ENCODE assay signal across 16 cellular contexts in genomic region chr15:60762167-60762566, GRCh38.
DNase-seq lines count a peak whose midpoint lies in the region; ATAC-seq and TF ChIP-seq lines count a peak whose summit lies in the region.
"Had no signal": no experiment of that assay in that cellular context is flagged by ENCODE, and none has a peak within 500 bp of the region (broad histone marks: within the 10 kb centered on the region; RNA-seq: fewer than 3 reads in every experiment).

No MANE protein-coding gene starts in this region.

- peaks cover 4% of the 10 kb centered on the region for H3K36me3 Mint-ChIP-seq in activated naive CD4-positive, alpha-beta T cell treated with anti-CD3 and anti-CD28 coated beads, Interleukin-2, amount 50 U/mL, for 24 hours
- peaks cover 16 to 64% of the 10 kb centered on the region in 2 donors for H3K36me3 Mint-ChIP-seq in activated naive CD4-positive, alpha-beta T cell treated with anti-CD3 and anti-CD28 coated beads, Interleukin-2, amount 50 U/mL, for 72 hours
- peaks cover 5% of the 10 kb centered on the region for H3K36me3 Mint-ChIP-seq in glutamatergic neuron (ENCODE audit: unreplicated experiment)

- no peak for TF ChIP-seq CTCF in fibroblast of mammary gland (conservative IDR thresholded peaks at IDR 0.05; ENCODE audit: control insufficient read depth, insufficient read depth, low read depth, low read length)
- TF ChIP-seq CTCF in glutamatergic neuron (IDR thresholded peaks at IDR 0.05; ENCODE audit: partially characterized antibody, unreplicated experiment): no peak

- no peak for ATAC-seq in activated naive CD4-positive, alpha-beta T cell treated with anti-CD3 and anti-CD28 coated beads, Interleukin-2, amount 50 U/mL, for 72 hours
- no peak; the same call in 2 of the 3 replicates for ATAC-seq in SK-N-SH treated with all-trans-retinoic acid at 6 μM for 48 hours
- ATAC-seq in stimulated activated naive CD8-positive, alpha-beta T cell treated with anti-CD3 and anti-CD28 coated beads, Interleukin-15, Interleukin-2, amounts not matched to agents 100 U/mL and 50 U/mL, for 24 hours: no peak
- ATAC-seq: GM23338 had no signal

- peaks cover 36% of the 10 kb centered on the region for H3K4me1 Mint-ChIP-seq in activated naive CD4-positive, alpha-beta T cell treated with anti-CD3 and anti-CD28 coated beads, Interleukin-2, amount 50 U/mL, for 24 hours
- H3K4me1 Mint-ChIP-seq in glutamatergic neuron (ENCODE audit: low read depth, unreplicated experiment): peaks cover 3% of the 10 kb centered on the region
- H3K4me1 Mint-ChIP-seq: B cell had no signal

- H3K9me3 Mint-ChIP-seq in activated naive CD4-positive, alpha-beta T cell treated with anti-CD3 and anti-CD28 coated beads, Interleukin-2, amount 50 U/mL, for 24 hours: no peaks in the 10 kb centered on the region
- H3K9me3 Mint-ChIP-seq in activated naive CD4-positive, alpha-beta T cell treated with anti-CD3 and anti-CD28 coated beads, Interleukin-2, amount 50 U/mL, for 72 hours: peaks cover 6 to 9% of the 10 kb centered on the region in 2 donors
- no peaks in the 10 kb centered on the region for H3K9me3 Mint-ChIP-seq in glutamatergic neuron (ENCODE audit: unreplicated experiment)
- H3K9me3 Mint-ChIP-seq: GM23338 had no signal

- no peak for DNase-seq in activated naive CD4-positive, alpha-beta T cell treated with anti-CD3 and anti-CD28 coated beads, Interleukin-2, amount 50 U/mL, for 72 hours (ENCODE audit: low spot score in 2 of 2)
- DNase-seq in fibroblast of mammary gland (ENCODE audit: low read depth): peak; percentile 33
- no peak for DNase-seq in glutamatergic neuron
- no peak for DNase-seq in stimulated activated naive CD8-positive, alpha-beta T cell treated with anti-CD3 and anti-CD28 coated beads, Interleukin-15, Interleukin-2, amounts not matched to agents 100 U/mL and 50 U/mL, for 24 hours
- DNase-seq: C1 segment of cervical spinal cord; CD4-positive, CD25-positive, alpha-beta regulatory T cell; CD8-positive, alpha-beta memory T cell; COR-L47; DMS 273 treated with DMSO at 0.1 percent for 48 hours; DND-41; EL; HCEC 1CT had no signal

- H3K4me3 ChIP-seq in fibroblast of mammary gland (ENCODE audit: control insufficient read depth, low read depth, low read length): no peak overlapping the region
- H3K4me3 ChIP-seq: GM23338 had no signal

- no peaks in the 10 kb centered on the region for H3K27me3 Mint-ChIP-seq in activated naive CD4-positive, alpha-beta T cell treated with anti-CD3 and anti-CD28 coated beads, Interleukin-2, amount 50 U/mL, for 24 hours
- no peaks in the 10 kb centered on the region for H3K27me3 Mint-ChIP-seq in glutamatergic neuron (ENCODE audit: unreplicated experiment)

- H3K4me3 Mint-ChIP-seq in activated naive CD4-positive, alpha-beta T cell treated with anti-CD3 and anti-CD28 coated beads, Interleukin-2, amount 50 U/mL, for 24 hours: no peak overlapping the region
- H3K4me3 Mint-ChIP-seq in glutamatergic neuron (ENCODE audit: unreplicated experiment): no peak overlapping the region
- H3K4me3 Mint-ChIP-seq: B cell; CD4-positive, CD25-positive, alpha-beta regulatory T cell; CD8-positive, alpha-beta memory T cell; GM23338 had no signal

- peak overlapping the region; percentile 13 for H3K27ac Mint-ChIP-seq in activated naive CD4-positive, alpha-beta T cell treated with anti-CD3 and anti-CD28 coated beads, Interleukin-2, amount 50 U/mL, for 24 hours
- H3K27ac Mint-ChIP-seq in activated naive CD4-positive, alpha-beta T cell treated with anti-CD3 and anti-CD28 coated beads, Interleukin-2, amount 50 U/mL, for 72 hours: no peak overlapping the region
- H3K27ac Mint-ChIP-seq in glutamatergic neuron (ENCODE audit: unreplicated experiment): no peak overlapping the region
- H3K27ac Mint-ChIP-seq: B cell, GM23338 had no signal

TF ChIP-seq in SK-N-SH treated with all-trans-retinoic acid at 6 μM for 48 hours, 23 proteins besides CTCF, POLR2A, EP300 and RAD21:
- TF ChIP-seq TCF4 (CRISPR knock-in tag; IDR thresholded peaks at IDR 0.05; ENCODE audit: borderline replicate concordance) (peak; percentile 92), TSHZ2 (CRISPR knock-in tag; IDR thresholded peaks at IDR 0.05) (peak; percentile 33; the same call in 1 of the 2 replicates), CSRNP3 (CRISPR knock-in tag; IDR thresholded peaks at IDR 0.05) (no peak)
